ENCODE assay signal across 10 cellular contexts in the genomic region with DNA sequence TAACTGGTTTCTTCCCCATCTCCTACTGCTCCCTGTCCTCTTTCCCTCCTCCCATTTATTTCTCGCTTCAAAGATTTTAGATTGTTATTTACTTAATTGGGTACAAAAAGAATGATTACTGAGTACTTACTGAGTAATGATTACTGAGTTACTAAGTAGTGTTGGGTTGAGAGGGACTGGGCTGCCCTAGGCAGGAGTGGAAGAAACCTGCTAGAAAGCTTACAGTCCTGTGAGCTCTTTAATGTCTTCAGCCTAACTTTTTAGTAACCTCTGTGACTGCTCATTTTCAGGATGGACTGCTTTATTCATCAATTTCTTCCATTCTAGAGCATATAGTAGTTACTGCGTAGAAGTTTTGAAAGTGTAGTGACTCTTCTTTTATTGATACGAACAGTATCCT.
"Had no signal": no experiment of that assay in that cellular context is flagged by ENCODE, and none has a peak within 500 bp of the region (broad histone marks: within the 10 kb centered on the region; RNA-seq: fewer than 3 reads in every experiment).

No MANE protein-coding gene starts in this region.

- H3K27me3 Mint-ChIP-seq: IgD-negative memory B cell had no signal

- H3K27ac Mint-ChIP-seq: GM23338, HFFc6, IgD-negative memory B cell had no signal

- H3K27ac ChIP-seq: HL-60 had no signal

- H2AFZ ChIP-seq: GM23338 had no signal

- ATAC-seq: GM23338, HCT116, HepG2 had no signal

- H3K9me3 Mint-ChIP-seq: GM23338, HFFc6, IgD-negative memory B cell had no signal

- H3K4me3 ChIP-seq: GM23338, HAP-1 had no signal

- FAIRE-seq: H1, HepG2 had no signal

- H3K4me2 ChIP-seq: GM23338 had no signal

- DNase-seq: H7, HFFc6, KG1 had no signal

- H3K9me3 ChIP-seq: HAP-1 had no signal

- H3K4me3 Mint-ChIP-seq: GM23338, HFFc6, IgD-negative memory B cell had no signal
